ENCODE assay signal across 8 cellular contexts in genomic region chr19:801030-801860, GRCh38. TPM values are rescaled to one million over a fixed set of nuclear protein-coding genes. Genes with fewer than 3 reads are reported as not detected.
DNase-seq lines count a peak whose midpoint lies in the region; ATAC-seq and TF ChIP-seq lines count a peak whose summit lies in the region.

No MANE protein-coding gene starts in this region.

- H3K27me3 ChIP-seq in Peyer's patch (no peaks in the 10 kb centered on the region), esophagus muscularis mucosa (no peaks in the 10 kb centered on the region), neutrophil (no peaks in the 10 kb centered on the region)

- H3K4me3 ChIP-seq in Peyer's patch (peak overlapping the region in 3 of 4 donors; percentile 17 to 86 (median 18)), esophagus muscularis mucosa (peak overlapping the region; percentile 23 to 50 (median 36)), neutrophil (ENCODE audit: low read depth in 1 of 2, low read length in 1 of 2) (no peak overlapping the region)

- 19% methylated on average over 6 of the region's 29 CpGs for WGBS in esophagus muscularis mucosa

- H3K9me3 ChIP-seq in Peyer's patch (peaks cover 0 to 3% (median 0%) of the 10 kb centered on the region in 4 donors), esophagus muscularis mucosa (no peaks in the 10 kb centered on the region), neutrophil (no peaks in the 10 kb centered on the region)

- no peak for ATAC-seq in HG03354 (IDR thresholded peaks at IDR 0.05; ENCODE audit: poor library complexity, severe bottlenecking, unreplicated experiment)

- TF ChIP-seq POLR2A in Peyer's patch (IDR thresholded peaks at IDR 0.05) (no peak), esophagus muscularis mucosa (IDR thresholded peaks at IDR 0.05; ENCODE audit: low read depth) (no peak)

- H3K27ac ChIP-seq in Peyer's patch (peak overlapping the region in 3 of 4 donors; percentile 33 to 57 (median 56)), esophagus muscularis mucosa (replicated peaks in 1 of 4) (peak overlapping the region; percentile 95 to 100 (median 99)), neutrophil (peak overlapping the region; percentile 27)

- H3K36me3 ChIP-seq in Peyer's patch (peaks cover under 1 to 58% (median 3%) of the 10 kb centered on the region in 3 donors), esophagus muscularis mucosa (peaks cover 24 to 66% (median 48%) of the 10 kb centered on the region in 4 donors), neutrophil (peaks cover 40% of the 10 kb centered on the region)

- DNase-seq in DMS79 (lab: John Stamatoyannopoulos, UW) (peak; percentile 58), Peyer's patch (peak in 1 of 3 donors; percentile 61), esophagus muscularis mucosa (ENCODE audit: extremely low spot score) (no peak), SKM-1 treated with dmso at 0.1 percent for 144 hours (lab: John Stamatoyannopoulos, UW; ENCODE audit: unreplicated experiment) (no peak), COR-L47 (lab: John Stamatoyannopoulos, UW) (no peak), GM10266 (ENCODE audit: extremely low spot score) (no peak)

- H3K4me1 ChIP-seq in Peyer's patch (peaks cover 10 to 55% (median 43%) of the 10 kb centered on the region in 4 donors), esophagus muscularis mucosa (peaks cover 60 to 75% (median 69%) of the 10 kb centered on the region in 4 donors), neutrophil (ENCODE audit: control insufficient read depth in 1 of 2, insufficient read depth in 1 of 2, low read depth in 1 of 2, low read length in 1 of 2) (peaks cover 39% of the 10 kb centered on the region in 2 experiments)

- no peak for TF ChIP-seq CTCF in Peyer's patch (IDR thresholded peaks at IDR 0.05)
- TF ChIP-seq CTCF in esophagus muscularis mucosa (IDR thresholded peaks at IDR 0.05) = no peak
- no peak for TF ChIP-seq CTCF in neutrophil (IDR thresholded peaks at IDR 0.05)
- no peak for TF ChIP-seq CTCF in GM10266 (IDR thresholded peaks at IDR 0.05; ENCODE audit: control insufficient read depth, insufficient read depth, low read depth, missing control alignments)

- TF ChIP-seq EP300 in esophagus muscularis mucosa (IDR thresholded peaks at IDR 0.05) = no peak

- intact Hi-C loops in esophagus muscularis mucosa (cut with DNase I) = loop anchor here (10.0 kb wide), 1 partner anchor 64 kb away; no protein-coding TSS in a partner anchor

RNA-seq across cellular contexts. Expression of gene PTBP1, which starts 4.0 kb away (rescaled TPM):
- total RNA-seq in Peyer's patch (100 to 1,000 TPM; 173 to 436 (median 229) TPM), esophagus muscularis mucosa (100 to 1,000 TPM in 1 of 4 donors, 10 to 100 TPM in 3; 76.8 to 110 (median 95.3) TPM)

RNA-seq across cellular contexts. Expression of gene PLPPR3, which starts 20.5 kb away (rescaled TPM):
- not detected for total RNA-seq in Peyer's patch
- total RNA-seq in esophagus muscularis mucosa = not detected

RNA-seq across cellular contexts. Expression of gene AZU1, which starts 26.4 kb away (rescaled TPM):
- total RNA-seq in Peyer's patch = not detected
- 1 to 10 TPM in 1 of 4 donors, under 1 TPM in 1, not detected in 2; 0.40 to 1.3 TPM for total RNA-seq in esophagus muscularis mucosa

RNA-seq across cellular contexts. Expression of gene PRTN3, which starts 39.6 kb away (rescaled TPM):
- total RNA-seq in Peyer's patch (not detected), esophagus muscularis mucosa (1 to 10 TPM in 1 of 4 donors, not detected in 3; 1.2 TPM)

RNA-seq across cellular contexts. Expression of gene MISP, which starts 50.3 kb away (rescaled TPM):
- 100 to 1,000 TPM; 116 to 828 (median 637) TPM for total RNA-seq in Peyer's patch
- total RNA-seq in esophagus muscularis mucosa = 1 to 10 TPM in 1 of 4 donors, not detected in 3; 2.0 TPM

Comparison
In these comparisons a context has a peak if more than half of its experiments do, and no peak if none do; other contexts are left out.
1. H3K27ac ChIP-seq: peak in every context shown above with its lines; median percentile 99 in esophagus muscularis mucosa; 56 in Peyer's patch; 27 in neutrophil.
2. H3K4me3 ChIP-seq: peak in Peyer's patch (3 of 4) and esophagus muscularis mucosa (4 of 4); none in neutrophil (0 of 2).